ENCODE assay signal across 8 cellular contexts in genomic region chr17:4366312-4367063, GRCh38. TPM values are rescaled to one million over a fixed set of nuclear protein-coding genes. Genes with fewer than 3 reads are reported as not detected.
A peak's percentile ranks its signal among the peaks of the same experiment; 100 is the strongest.
DNase-seq lines count a peak whose midpoint lies in the region; ATAC-seq and TF ChIP-seq lines count a peak whose summit lies in the region.

UBE2G1 (minus strand) TSS chr17:4366675; CDS start chr17:4366316, 359 bp downstream.

- peak within 1 kb of the TSS; percentile 62 for H3K4me3 ChIP-seq in kidney epithelial cell (ENCODE audit: low read depth, low read length)

- no peaks in the 10 kb centered on the region for H3K36me3 ChIP-seq in kidney epithelial cell (ENCODE audit: control insufficient read depth, insufficient read depth, low read length)

- TF ChIP-seq CTCF in kidney epithelial cell (IDR thresholded peaks at IDR 0.05; ENCODE audit: insufficient read depth, low read length, poor library complexity, severe bottlenecking): peak; percentile 39

- peak; percentile 67 for ATAC-seq in GM19043 (IDR thresholded peaks at IDR 0.05; ENCODE audit: low read depth, unreplicated experiment)
- ATAC-seq in HG03432 (IDR thresholded peaks at IDR 0.05; ENCODE audit: unreplicated experiment): peak; percentile 72

- peak; percentile 97 for DNase-seq in Ammon's horn (ENCODE audit: low spot score)
- DNase-seq in NCI-H510A (lab: John Stamatoyannopoulos, UW): peak; percentile 96
- DNase-seq in activated CD4-positive, alpha-beta T cell treated with anti-CD3 and anti-CD28 coated beads for 1 hour: peak; percentile 99
- peak; percentile 98 for DNase-seq in cerebellum (ENCODE audit: low spot score)
- DNase-seq in kidney epithelial cell (ENCODE audit: low read depth): peak; percentile 79
- DNase-seq in stimulated activated CD4-positive, alpha-beta T cell treated with anti-CD3 and anti-CD28 coated beads, Interleukin-1b, Interleukin-23, amount 100 ng/mL, for 1 hour (ENCODE audit: low read depth in 2 of 2): peak; percentile 99

- H3K27me3 ChIP-seq in kidney epithelial cell (ENCODE audit: control insufficient read depth, insufficient read depth, low read length): no peaks in the 10 kb centered on the region

RNA-seq across cellular contexts. Expression of gene UBE2G1, which starts in this region (rescaled TPM):
- total RNA-seq in cerebellum: 52.4 TPM
- 42.2 and 57.3 TPM in 2 replicates for total RNA-seq in kidney epithelial cell

Comparison
In these comparisons a context has a peak if more than half of its experiments do, and no peak if none do; other contexts are left out.
1. Peak in every context shown above with its lines: DNase-seq, ATAC-seq and H3K4me3 ChIP-seq.